ENCODE assay signal across 1 cellular context in the genomic region with DNA sequence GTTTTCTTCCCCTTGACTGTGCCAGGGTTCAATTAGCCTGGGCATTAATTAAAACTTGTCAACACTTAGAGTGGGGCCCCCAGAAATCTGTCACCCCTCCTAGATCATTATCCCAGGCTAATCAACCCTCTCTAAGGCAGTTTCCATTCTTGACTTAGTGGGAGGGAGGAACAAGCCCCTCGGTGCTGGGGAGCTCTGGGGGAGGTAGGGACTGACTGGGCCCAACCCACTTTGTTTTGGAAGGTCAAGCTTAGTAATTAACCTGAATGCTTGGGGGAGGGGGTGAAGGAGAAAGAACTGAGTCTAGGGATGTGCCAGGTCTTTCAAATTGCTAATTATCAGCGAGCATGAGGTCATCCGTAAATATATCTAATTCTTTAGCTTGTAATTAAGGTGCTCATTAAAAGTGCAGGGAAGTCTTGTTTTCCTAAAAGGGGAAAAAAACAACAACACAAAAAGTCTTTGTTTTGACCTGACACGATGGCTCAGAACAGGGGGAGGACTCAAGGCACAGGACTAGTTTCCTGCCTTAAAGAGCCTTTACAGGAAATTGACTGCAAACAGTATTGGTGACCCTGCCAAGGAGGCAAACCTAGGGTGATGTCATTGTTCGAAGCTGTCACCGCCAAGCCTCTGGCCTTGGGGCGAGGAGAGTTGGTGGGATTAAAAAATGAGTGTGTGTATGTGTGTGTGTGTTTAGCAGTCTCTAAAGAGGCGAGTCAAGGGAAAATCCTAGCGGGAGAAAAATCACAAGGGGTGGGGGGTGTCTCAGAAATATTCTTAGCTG.
A peak's percentile ranks its signal among the peaks of the same experiment; 100 is the strongest.
TF ChIP-seq lines count a peak whose summit lies in the region.

No MANE protein-coding gene starts in this region.

TF ChIP-seq in HepG2, 621 proteins besides CTCF, POLR2A, EP300 and RAD21:
- 0 out of 2 replicates have a peak, but pooled peaks have one; percentile 1 for TF ChIP-seq TBX2 (CRISPR knock-in tag; IDR thresholded peaks at IDR 0.05; ENCODE audit: borderline replicate concordance)
- 0 out of 2 replicates have a peak, but pooled peaks have one; percentile 15 for TF ChIP-seq SAP130 (CRISPR knock-in tag; IDR thresholded peaks at IDR 0.05; ENCODE audit: low read depth)
- TF ChIP-seq RBM22 (optimal IDR thresholded peaks at IDR 0.05; ENCODE audit: low read length) = peak; percentile 22
- TF ChIP-seq ATF7 (IDR thresholded peaks at IDR 0.05) = 0 out of 2 replicates have a peak, but pooled peaks have one; percentile 25
- TF ChIP-seq ATF7 (CRISPR knock-in tag; IDR thresholded peaks at IDR 0.05) = no peak
- no peak for TF ChIP-seq GATAD1 (CRISPR knock-in tag; IDR thresholded peaks at IDR 0.05)
- TF ChIP-seq, protein P1, sequence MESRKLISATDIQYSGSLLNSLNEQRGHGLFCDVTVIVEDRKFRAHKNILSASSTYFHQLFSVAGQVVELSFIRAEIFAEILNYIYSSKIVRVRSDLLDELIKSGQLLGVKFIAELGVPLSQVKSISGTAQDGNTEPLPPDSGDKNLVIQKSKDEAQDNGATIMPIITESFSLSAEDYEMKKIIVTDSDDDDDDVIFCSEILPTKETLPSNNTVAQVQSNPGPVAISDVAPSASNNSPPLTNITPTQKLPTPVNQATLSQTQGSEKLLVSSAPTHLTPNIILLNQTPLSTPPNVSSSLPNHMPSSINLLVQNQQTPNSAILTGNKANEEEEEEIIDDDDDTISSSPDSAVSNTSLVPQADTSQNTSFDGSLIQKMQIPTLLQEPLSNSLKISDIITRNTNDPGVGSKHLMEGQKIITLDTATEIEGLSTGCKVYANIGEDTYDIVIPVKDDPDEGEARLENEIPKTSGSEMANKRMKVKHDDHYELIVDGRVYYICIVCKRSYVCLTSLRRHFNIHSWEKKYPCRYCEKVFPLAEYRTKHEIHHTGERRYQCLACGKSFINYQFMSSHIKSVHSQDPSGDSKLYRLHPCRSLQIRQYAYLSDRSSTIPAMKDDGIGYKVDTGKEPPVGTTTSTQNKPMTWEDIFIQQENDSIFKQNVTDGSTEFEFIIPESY (CRISPR knock-in tag; IDR thresholded peaks at IDR 0.05) = peak; percentile 89
